Comparison of ENCODE assay signal across 8 cellular contexts in genomic region chr19:40605201-40605971, GRCh38. TPM values are rescaled to one million over a fixed set of nuclear protein-coding genes. Genes with fewer than 3 reads are reported as not detected.
DNase-seq lines count a peak whose midpoint lies in the region; ATAC-seq and TF ChIP-seq lines count a peak whose summit lies in the region.

No MANE protein-coding gene starts in this region.

- peaks cover 20% of the 10 kb centered on the region for H3K27me3 ChIP-seq in BE2C

- peaks cover 10% of the 10 kb centered on the region for H3K4me1 ChIP-seq in BE2C

- DNase-seq in BE2C (peak; percentile 70), NCI-H2171 treated with DMSO at 0.1 percent for 48 hours (lab: John Stamatoyannopoulos, UW) (peak; percentile 77), cerebellum (ENCODE audit: low spot score) (peak; percentile 48), left lobe of liver (ENCODE audit: low spot score) (peak; percentile 79), globus pallidus (ENCODE audit: low spot score) (no peak)
- peak; percentile 63 for DNase-seq in activated CD4-positive, CD25-positive, alpha-beta regulatory T cell treated with anti-CD3 and anti-CD28 coated beads, Interleukin-2, amount 50 U/mL, for 16 hours (ENCODE audit: low read depth, low spot score)
- peak; percentile 54 to 65 (median 63) for DNase-seq in stimulated activated CD4-positive, alpha-beta T cell treated with anti-CD3 and anti-CD28 coated beads, TNF-alpha, amount 100 ng/mL, for 1 hour (ENCODE audit: low read depth in 3 of 3, low spot score in 1 of 3)

- H3K36me3 ChIP-seq in BE2C, result no peaks in the 10 kb centered on the region

- ATAC-seq in GM21529 (IDR thresholded peaks at IDR 0.05; ENCODE audit: unreplicated experiment), result peak; percentile 26
- peak; percentile 38 for ATAC-seq in left lobe of liver

- H3K4me3 ChIP-seq in BE2C (ENCODE audit: low read depth, low read length), result peak overlapping the region; percentile 50

- H3K9me3 ChIP-seq in BE2C, result no peaks in the 10 kb centered on the region

- no peak for TF ChIP-seq CTCF in BE2C (IDR thresholded peaks at IDR 0.05; ENCODE audit: low read depth, low read length)

RNA-seq across cellular contexts. Expression of gene LTBP4, which starts 4.2 kb away (rescaled TPM):
- polyA plus RNA-seq in BE2C (2012; ENCODE audit: insufficient read depth, insufficient read length, low read depth), result 116 TPM
- total RNA-seq in cerebellum, result 36.8 TPM
- 41.6 TPM for total RNA-seq in left lobe of liver

RNA-seq across cellular contexts. Expression of gene SHKBP1, which starts 28.7 kb away (rescaled TPM):
- polyA plus RNA-seq in BE2C (2012; ENCODE audit: insufficient read depth, insufficient read length, low read depth), result 58.0 TPM
- total RNA-seq in cerebellum (3.3 TPM), left lobe of liver (15.2 TPM)
